ENCODE assay signal across 1 cellular context in genomic region chr16:4898811-4899473, GRCh38.
A peak's percentile ranks its signal among the peaks of the same experiment; 100 is the strongest.
TF ChIP-seq lines count a peak whose summit lies in the region.

No MANE protein-coding gene starts in this region.

TF ChIP-seq in HepG2, 621 proteins besides CTCF, POLR2A, EP300 and RAD21:
- no peak for TF ChIP-seq ATRX (CRISPR knock-in tag; IDR thresholded peaks at IDR 0.05; ENCODE audit: borderline replicate concordance)
- TF ChIP-seq, protein P1, sequence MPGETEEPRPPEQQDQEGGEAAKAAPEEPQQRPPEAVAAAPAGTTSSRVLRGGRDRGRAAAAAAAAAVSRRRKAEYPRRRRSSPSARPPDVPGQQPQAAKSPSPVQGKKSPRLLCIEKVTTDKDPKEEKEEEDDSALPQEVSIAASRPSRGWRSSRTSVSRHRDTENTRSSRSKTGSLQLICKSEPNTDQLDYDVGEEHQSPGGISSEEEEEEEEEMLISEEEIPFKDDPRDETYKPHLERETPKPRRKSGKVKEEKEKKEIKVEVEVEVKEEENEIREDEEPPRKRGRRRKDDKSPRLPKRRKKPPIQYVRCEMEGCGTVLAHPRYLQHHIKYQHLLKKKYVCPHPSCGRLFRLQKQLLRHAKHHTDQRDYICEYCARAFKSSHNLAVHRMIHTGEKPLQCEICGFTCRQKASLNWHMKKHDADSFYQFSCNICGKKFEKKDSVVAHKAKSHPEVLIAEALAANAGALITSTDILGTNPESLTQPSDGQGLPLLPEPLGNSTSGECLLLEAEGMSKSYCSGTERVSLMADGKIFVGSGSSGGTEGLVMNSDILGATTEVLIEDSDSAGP (CRISPR knock-in tag; IDR thresholded peaks at IDR 0.05; ENCODE audit: borderline replicate concordance) = no peak
- peak; percentile 38 for TF ChIP-seq AGO2 (optimal IDR thresholded peaks at IDR 0.05; ENCODE audit: low read depth, low read length)
